In the genomic region with DNA sequence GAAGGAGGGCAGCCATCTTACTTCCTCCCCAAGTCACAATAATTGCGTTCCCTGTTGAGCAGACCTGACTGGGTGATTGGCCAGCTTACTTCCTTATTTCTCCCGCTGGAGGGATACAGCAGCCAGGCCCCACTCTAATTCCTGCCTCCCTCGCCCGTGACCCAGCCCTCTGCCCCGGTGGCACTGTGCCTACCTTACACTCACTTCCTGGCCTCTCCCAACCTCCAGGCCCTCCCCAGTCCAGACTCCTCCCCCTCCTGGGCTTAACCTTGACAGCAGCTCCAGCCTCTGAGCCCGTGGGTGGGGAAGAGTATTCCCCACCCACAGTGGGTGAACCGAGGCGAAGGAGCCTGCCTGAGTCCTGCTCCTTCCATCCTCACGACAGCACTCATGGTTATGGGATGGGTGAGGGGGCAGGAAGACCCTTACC, we compare ENCODE assay signal across 1 cellular context.
TF ChIP-seq lines count a peak whose summit lies in the region.

No MANE protein-coding gene starts in this region.

TF ChIP-seq in GM23338, 12 proteins besides CTCF, POLR2A, EP300 and RAD21 (continued from another document):
- TF ChIP-seq, protein P1, sequence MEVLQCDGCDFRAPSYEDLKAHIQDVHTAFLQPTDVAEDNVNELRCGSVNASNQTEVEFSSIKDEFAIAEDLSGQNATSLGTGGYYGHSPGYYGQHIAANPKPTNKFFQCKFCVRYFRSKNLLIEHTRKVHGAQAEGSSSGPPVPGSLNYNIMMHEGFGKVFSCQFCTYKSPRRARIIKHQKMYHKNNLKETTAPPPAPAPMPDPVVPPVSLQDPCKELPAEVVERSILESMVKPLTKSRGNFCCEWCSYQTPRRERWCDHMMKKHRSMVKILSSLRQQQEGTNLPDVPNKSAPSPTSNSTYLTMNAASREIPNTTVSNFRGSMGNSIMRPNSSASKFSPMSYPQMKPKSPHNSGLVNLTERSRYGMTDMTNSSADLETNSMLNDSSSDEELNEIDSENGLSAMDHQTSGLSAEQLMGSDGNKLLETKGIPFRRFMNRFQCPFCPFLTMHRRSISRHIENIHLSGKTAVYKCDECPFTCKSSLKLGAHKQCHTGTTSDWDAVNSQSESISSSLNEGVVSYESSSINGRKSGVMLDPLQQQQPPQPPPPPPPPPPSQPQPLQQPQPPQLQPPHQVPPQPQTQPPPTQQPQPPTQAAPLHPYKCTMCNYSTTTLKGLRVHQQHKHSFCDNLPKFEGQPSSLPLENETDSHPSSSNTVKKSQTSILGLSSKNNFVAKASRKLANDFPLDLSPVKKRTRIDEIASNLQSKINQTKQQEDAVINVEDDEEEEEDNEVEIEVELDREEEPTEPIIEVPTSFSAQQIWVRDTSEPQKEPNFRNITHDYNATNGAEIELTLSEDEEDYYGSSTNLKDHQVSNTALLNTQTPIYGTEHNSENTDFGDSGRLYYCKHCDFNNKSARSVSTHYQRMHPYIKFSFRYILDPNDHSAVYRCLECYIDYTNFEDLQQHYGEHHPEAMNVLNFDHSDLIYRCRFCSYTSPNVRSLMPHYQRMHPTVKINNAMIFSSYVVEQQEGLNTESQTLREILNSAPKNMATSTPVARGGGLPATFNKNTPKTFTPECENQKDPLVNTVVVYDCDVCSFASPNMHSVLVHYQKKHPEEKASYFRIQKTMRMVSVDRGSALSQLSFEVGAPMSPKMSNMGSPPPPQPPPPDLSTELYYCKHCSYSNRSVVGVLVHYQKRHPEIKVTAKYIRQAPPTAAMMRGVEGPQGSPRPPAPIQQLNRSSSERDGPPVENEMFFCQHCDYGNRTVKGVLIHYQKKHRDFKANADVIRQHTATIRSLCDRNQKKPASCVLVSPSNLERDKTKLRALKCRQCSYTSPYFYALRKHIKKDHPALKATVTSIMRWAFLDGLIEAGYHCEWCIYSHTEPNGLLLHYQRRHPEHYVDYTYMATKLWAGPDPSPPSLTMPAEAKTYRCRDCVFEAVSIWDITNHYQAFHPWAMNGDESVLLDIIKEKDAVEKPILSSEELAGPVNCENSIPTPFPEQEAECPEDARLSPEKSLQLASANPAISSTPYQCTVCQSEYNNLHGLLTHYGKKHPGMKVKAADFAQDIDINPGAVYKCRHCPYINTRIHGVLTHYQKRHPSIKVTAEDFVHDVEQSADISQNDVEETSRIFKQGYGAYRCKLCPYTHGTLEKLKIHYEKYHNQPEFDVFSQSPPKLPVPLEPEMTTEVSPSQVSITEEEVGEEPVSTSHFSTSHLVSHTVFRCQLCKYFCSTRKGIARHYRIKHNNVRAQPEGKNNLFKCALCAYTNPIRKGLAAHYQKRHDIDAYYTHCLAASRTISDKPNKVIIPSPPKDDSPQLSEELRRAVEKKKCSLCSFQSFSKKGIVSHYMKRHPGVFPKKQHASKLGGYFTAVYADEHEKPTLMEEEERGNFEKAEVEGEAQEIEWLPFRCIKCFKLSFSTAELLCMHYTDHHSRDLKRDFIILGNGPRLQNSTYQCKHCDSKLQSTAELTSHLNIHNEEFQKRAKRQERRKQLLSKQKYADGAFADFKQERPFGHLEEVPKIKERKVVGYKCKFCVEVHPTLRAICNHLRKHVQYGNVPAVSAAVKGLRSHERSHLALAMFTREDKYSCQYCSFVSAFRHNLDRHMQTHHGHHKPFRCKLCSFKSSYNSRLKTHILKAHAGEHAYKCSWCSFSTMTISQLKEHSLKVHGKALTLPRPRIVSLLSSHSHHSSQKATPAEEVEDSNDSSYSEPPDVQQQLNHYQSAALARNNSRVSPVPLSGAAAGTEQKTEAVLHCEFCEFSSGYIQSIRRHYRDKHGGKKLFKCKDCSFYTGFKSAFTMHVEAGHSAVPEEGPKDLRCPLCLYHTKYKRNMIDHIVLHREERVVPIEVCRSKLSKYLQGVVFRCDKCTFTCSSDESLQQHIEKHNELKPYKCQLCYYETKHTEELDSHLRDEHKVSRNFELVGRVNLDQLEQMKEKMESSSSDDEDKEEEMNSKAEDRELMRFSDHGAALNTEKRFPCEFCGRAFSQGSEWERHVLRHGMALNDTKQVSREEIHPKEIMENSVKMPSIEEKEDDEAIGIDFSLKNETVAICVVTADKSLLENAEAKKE (CRISPR knock-in tag; IDR thresholded peaks at IDR 0.05) = no peak
- TF ChIP-seq STAT1 (IDR thresholded peaks at IDR 0.05; ENCODE audit: unreplicated experiment) (no peak), POLR2AphosphoS5 (IDR thresholded peaks at IDR 0.05; ENCODE audit: low read depth) (no peak), EZH2 (IDR thresholded peaks at IDR 0.05; ENCODE audit: low read depth, unreplicated experiment) (no peak), ZNF114 (CRISPR knock-in tag; IDR thresholded peaks at IDR 0.05) (no peak), ZNF331 (CRISPR knock-in tag; IDR thresholded peaks at IDR 0.05; ENCODE audit: low read depth) (no peak), JUNB (IDR thresholded peaks at IDR 0.05; ENCODE audit: unreplicated experiment) (no peak), CREB1 (CRISPR knock-in tag; IDR thresholded peaks at IDR 0.05; ENCODE audit: low read depth) (no peak)
- TF ChIP-seq, protein P2, sequence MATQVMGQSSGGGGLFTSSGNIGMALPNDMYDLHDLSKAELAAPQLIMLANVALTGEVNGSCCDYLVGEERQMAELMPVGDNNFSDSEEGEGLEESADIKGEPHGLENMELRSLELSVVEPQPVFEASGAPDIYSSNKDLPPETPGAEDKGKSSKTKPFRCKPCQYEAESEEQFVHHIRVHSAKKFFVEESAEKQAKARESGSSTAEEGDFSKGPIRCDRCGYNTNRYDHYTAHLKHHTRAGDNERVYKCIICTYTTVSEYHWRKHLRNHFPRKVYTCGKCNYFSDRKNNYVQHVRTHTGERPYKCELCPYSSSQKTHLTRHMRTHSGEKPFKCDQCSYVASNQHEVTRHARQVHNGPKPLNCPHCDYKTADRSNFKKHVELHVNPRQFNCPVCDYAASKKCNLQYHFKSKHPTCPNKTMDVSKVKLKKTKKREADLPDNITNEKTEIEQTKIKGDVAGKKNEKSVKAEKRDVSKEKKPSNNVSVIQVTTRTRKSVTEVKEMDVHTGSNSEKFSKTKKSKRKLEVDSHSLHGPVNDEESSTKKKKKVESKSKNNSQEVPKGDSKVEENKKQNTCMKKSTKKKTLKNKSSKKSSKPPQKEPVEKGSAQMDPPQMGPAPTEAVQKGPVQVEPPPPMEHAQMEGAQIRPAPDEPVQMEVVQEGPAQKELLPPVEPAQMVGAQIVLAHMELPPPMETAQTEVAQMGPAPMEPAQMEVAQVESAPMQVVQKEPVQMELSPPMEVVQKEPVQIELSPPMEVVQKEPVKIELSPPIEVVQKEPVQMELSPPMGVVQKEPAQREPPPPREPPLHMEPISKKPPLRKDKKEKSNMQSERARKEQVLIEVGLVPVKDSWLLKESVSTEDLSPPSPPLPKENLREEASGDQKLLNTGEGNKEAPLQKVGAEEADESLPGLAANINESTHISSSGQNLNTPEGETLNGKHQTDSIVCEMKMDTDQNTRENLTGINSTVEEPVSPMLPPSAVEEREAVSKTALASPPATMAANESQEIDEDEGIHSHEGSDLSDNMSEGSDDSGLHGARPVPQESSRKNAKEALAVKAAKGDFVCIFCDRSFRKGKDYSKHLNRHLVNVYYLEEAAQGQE (IDR thresholded peaks at IDR 0.05; ENCODE audit: unreplicated experiment) = no peak
- TF ChIP-seq, protein P3, sequence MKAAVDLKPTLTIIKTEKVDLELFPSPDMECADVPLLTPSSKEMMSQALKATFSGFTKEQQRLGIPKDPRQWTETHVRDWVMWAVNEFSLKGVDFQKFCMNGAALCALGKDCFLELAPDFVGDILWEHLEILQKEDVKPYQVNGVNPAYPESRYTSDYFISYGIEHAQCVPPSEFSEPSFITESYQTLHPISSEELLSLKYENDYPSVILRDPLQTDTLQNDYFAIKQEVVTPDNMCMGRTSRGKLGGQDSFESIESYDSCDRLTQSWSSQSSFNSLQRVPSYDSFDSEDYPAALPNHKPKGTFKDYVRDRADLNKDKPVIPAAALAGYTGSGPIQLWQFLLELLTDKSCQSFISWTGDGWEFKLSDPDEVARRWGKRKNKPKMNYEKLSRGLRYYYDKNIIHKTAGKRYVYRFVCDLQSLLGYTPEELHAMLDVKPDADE (IDR thresholded peaks at IDR 0.05) = no peak
